22 cellular contexts compared by ENCODE assay signal in the genomic region with DNA sequence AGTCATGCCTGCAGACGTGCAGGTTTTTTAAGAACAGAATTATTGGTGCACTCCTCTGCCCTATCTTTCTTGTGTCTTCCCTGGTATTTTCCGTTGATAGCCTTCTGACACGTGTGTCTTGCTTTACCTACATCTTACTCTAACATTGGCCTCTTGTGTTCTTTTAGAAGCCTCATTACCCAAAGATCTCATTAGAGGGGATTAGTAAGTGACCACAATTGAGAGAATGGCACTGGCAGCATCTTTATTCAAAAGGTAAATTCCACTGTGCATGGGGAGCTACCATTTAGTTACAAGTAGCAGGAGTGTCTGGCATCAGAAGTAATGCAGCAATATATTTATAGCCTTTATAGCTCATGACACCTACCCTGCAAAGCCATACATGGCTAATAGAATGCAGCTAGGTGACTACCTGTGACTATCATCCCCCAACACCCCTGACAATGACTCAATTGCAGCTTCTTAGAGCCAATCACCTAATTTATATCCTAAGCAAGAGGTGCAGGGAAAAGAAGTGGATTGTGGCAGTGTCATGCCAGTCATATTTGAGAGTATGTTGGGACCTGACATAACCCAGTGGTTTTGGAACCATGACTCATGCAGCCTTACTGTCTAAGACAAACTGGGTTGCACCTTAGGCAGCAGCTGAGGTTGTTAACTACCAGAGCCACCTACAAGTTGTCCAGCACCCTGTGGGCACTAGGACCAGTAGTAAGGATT.
"Had no signal": no experiment of that assay in that cellular context is flagged by ENCODE, and none has a peak within 500 bp of the region (broad histone marks: within the 10 kb centered on the region; RNA-seq: fewer than 3 reads in every experiment).

No MANE protein-coding gene starts in this region.

- H3K4me3 ChIP-seq: ascending aorta had no signal

- FAIRE-seq: TTC549 had no signal

- ATAC-seq: activated CD8-positive, alpha-beta memory T cell treated with anti-CD3 and anti-CD28 coated beads, Interleukin-2, amount 10 ng/mL, durations not matched to agents 7 days and 5 days; T-helper 17 cell had no signal

- DNase-seq: activated B cell treated with CpG ODN at 0.5 μM for 24 hours; activated CD4-positive, alpha-beta T cell treated with anti-CD3 and anti-CD28 coated beads for 1 hour; activated CD4-positive, alpha-beta T cell treated with anti-CD3 and anti-CD28 coated beads, Interleukin-2, amount 10 ng/mL, durations not matched to agents 24 days and 14 days; activated CD4-positive, alpha-beta T cell treated with anti-CD3 and anti-CD28 coated beads, Interleukin-2, amount 50 U/mL, for 48 hours; activated CD8-positive, alpha-beta memory T cell treated with anti-CD3 and anti-CD28 coated beads, Interleukin-2, amount 10 ng/mL, durations not matched to agents 7 days and 5 days; activated effector memory CD4-positive, alpha-beta T cell treated with Interleukin-2 at 50 U/mL for 16 hours; activated naive CD4-positive, alpha-beta T cell; activated T-cell treated with anti-CD3 and anti-CD28 coated beads, Interleukin-2, amount 50 U/mL, for 24 hours; brain microvascular endothelial cell; central memory CD4-positive, alpha-beta T cell; KG1; NCI-H1092 treated with DMSO at 0.1 percent for 48 hours; NCI-H1436 treated with DMSO at 0.1 percent for 48 hours; NCI-H187; NCI-H2081; NCI-H446; NCI-H524; SIG-M5; T-helper 17 cell; T-helper 9 cell had no signal
